ENCODE assay signal across 2 cellular contexts in genomic region chr1:45880930-45881329, GRCh38.
TF ChIP-seq lines count a peak whose summit lies in the region.

No MANE protein-coding gene starts in this region.

TF ChIP-seq in SK-N-SH treated with all-trans-retinoic acid at 6 μM for 48 hours, 23 proteins besides CTCF, POLR2A, EP300 and RAD21 (continued from another document):
- no peak for TF ChIP-seq ARNTL (CRISPR knock-in tag; IDR thresholded peaks at IDR 0.05; ENCODE audit: borderline replicate concordance, low read depth)
- TF ChIP-seq TOX (CRISPR knock-in tag; IDR thresholded peaks at IDR 0.05; ENCODE audit: borderline replicate concordance) = no peak

TF ChIP-seq in SK-N-SH, 30 proteins besides CTCF, POLR2A, EP300 and RAD21 (continued from another document):
- TF ChIP-seq, protein P1, sequence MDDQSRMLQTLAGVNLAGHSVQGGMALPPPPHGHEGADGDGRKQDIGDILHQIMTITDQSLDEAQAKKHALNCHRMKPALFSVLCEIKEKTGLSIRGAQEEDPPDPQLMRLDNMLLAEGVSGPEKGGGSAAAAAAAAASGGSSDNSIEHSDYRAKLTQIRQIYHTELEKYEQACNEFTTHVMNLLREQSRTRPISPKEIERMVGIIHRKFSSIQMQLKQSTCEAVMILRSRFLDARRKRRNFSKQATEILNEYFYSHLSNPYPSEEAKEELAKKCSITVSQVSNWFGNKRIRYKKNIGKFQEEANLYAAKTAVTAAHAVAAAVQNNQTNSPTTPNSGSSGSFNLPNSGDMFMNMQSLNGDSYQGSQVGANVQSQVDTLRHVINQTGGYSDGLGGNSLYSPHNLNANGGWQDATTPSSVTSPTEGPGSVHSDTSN (IDR thresholded peaks at IDR 0.05) = no peak
- no peak for TF ChIP-seq EZH2phosphoT487 (IDR thresholded peaks at IDR 0.05; ENCODE audit: borderline replicate concordance, low read depth)
- no peak for TF ChIP-seq FOXM1 (IDR thresholded peaks at IDR 0.05; ENCODE audit: low read depth)
- no peak for TF ChIP-seq GATA2 (CRISPR knock-in tag; IDR thresholded peaks at IDR 0.05)
